In genomic region chr2:204483497-204484164, GRCh38 we compare ENCODE assay signal across 12 cellular contexts.
DNase-seq lines count a peak whose midpoint lies in the region; ATAC-seq lines count a peak whose summit lies in the region.
"Had no signal": no experiment of that assay in that cellular context is flagged by ENCODE, and none has a peak within 500 bp of the region (broad histone marks: within the 10 kb centered on the region; RNA-seq: fewer than 3 reads in every experiment).

No MANE protein-coding gene starts in this region.

- no peak overlapping the region for H3K18ac ChIP-seq in mesenchymal stem cell (ENCODE audit: low read depth in 1 of 2, low read length in 2 of 2)

- H4K8ac ChIP-seq in mesenchymal stem cell (ENCODE audit: low read length) = no peak overlapping the region

- no peaks in the 10 kb centered on the region for H3K79me1 ChIP-seq in mesenchymal stem cell (replicated peaks; ENCODE audit: low read length, poor library complexity, severe bottlenecking)

- WGBS in mesenchymal stem cell = 53% methylated on average over 4 of the region's 4 CpGs

- no peak overlapping the region for H2BK120ac ChIP-seq in mesenchymal stem cell (ENCODE audit: low read depth, low read length)

- no peak overlapping the region for H3K4me2 ChIP-seq in mesenchymal stem cell (ENCODE audit: low read length, poor library complexity, severe bottlenecking)

- H3K27ac ChIP-seq in mesenchymal stem cell (ENCODE audit: low read length, poor library complexity, severe bottlenecking) = no peak overlapping the region

- H2AFZ ChIP-seq in mesenchymal stem cell (ENCODE audit: low read depth, low read length) = no peak overlapping the region

- no peak overlapping the region for H2BK15ac ChIP-seq in mesenchymal stem cell (ENCODE audit: low read depth, poor library complexity, severe bottlenecking)

- no peaks in the 10 kb centered on the region for H3K9me3 ChIP-seq in mesenchymal stem cell (ENCODE audit: control insufficient read depth, low read length)

- no peak overlapping the region for H3K4me3 ChIP-seq in mesenchymal stem cell (ENCODE audit: insufficient read depth in 1 of 2, low read depth in 1 of 2, low read length in 2 of 2)

- no peak overlapping the region for H2BK5ac ChIP-seq in mesenchymal stem cell (ENCODE audit: low read depth, low read length, poor library complexity, severe bottlenecking)

- DNase-seq in DMS53 (lab: John Stamatoyannopoulos, UW) (peak; percentile 74), NCI-H1105 treated with DMSO at 0.1 percent for 48 hours (lab: John Stamatoyannopoulos, UW) (peak; percentile 64), OCI-M1 (lab: John Stamatoyannopoulos, UW) (peak; percentile 85), mesenchymal stem cell (peak; percentile 41), NCI-H2196 treated with DMSO at 0.1 percent for 48 hours (lab: John Stamatoyannopoulos, UW; ENCODE audit: unreplicated experiment) (no peak)
- DNase-seq in central memory CD4-positive, alpha-beta T cell = no peak
- DNase-seq: activated CD4-positive, alpha-beta T cell treated with anti-CD3 and anti-CD28 coated beads for 36 hours; activated T-cell treated with anti-CD3 and anti-CD28 coated beads, Interleukin-2, amount 50 U/mL, for 4 hours; effector CD8-positive, alpha-beta T cell; naive B cell had no signal

- no peaks in the 10 kb centered on the region for H3K27me3 ChIP-seq in mesenchymal stem cell (ENCODE audit: control insufficient read depth in 1 of 2, insufficient read depth in 1 of 2, low read length in 2 of 2)

- H4K91ac ChIP-seq in mesenchymal stem cell (ENCODE audit: low read length) = no peak overlapping the region

- no peak overlapping the region for H3K23ac ChIP-seq in mesenchymal stem cell (ENCODE audit: low read length in 2 of 2)

- H2BK12ac ChIP-seq in mesenchymal stem cell (ENCODE audit: low read length in 2 of 2) = no peak overlapping the region

- peaks cover 2% of the 10 kb centered on the region for H3K4me1 ChIP-seq in mesenchymal stem cell (ENCODE audit: control insufficient read depth, insufficient read depth, low read depth, low read length)

- no peak overlapping the region for H2AK5ac ChIP-seq in mesenchymal stem cell (ENCODE audit: low read length, severe bottlenecking)

- no peak overlapping the region for H3K4ac ChIP-seq in mesenchymal stem cell (ENCODE audit: low read depth in 1 of 2, low read length in 2 of 2)

- no peaks in the 10 kb centered on the region for H3K36me3 ChIP-seq in mesenchymal stem cell (ENCODE audit: control insufficient read depth in 1 of 2, insufficient read depth in 2 of 2, low read depth in 1 of 2, low read length in 2 of 2)

- H3K14ac ChIP-seq in mesenchymal stem cell (ENCODE audit: low read length in 2 of 2) = no peak overlapping the region

- ATAC-seq in GM21515 (IDR thresholded peaks at IDR 0.05; ENCODE audit: unreplicated experiment) = no peak
- ATAC-seq: activated CD4-positive, alpha-beta T cell treated with anti-CD3 and anti-CD28 coated beads for 36 hours; activated T-cell treated with anti-CD3 and anti-CD28 coated beads, Interleukin-2, amount 50 U/mL, for 4 hours; sciatic nerve had no signal

- H3K9ac ChIP-seq in mesenchymal stem cell (ENCODE audit: low read length) = no peak overlapping the region

Comparison
In these comparisons a context has a peak if more than half of its experiments do, and no peak if none do; other contexts are left out.
1. DNase-seq: peak in DMS53 (single experiment), NCI-H1105 treated with DMSO at 0.1 percent for 48 hours (single experiment), OCI-M1 (single experiment) and mesenchymal stem cell (single experiment); none in NCI-H2196 treated with DMSO at 0.1 percent for 48 hours (single experiment) and central memory CD4-positive, alpha-beta T cell (single experiment).